ENCODE assay signal across 21 cellular contexts in genomic region chr5:111337133-111337532, GRCh38.
DNase-seq lines count a peak whose midpoint lies in the region; ATAC-seq, FAIRE-seq and TF ChIP-seq lines count a peak whose summit lies in the region.
"Had no signal": no experiment of that assay in that cellular context is flagged by ENCODE, and none has a peak within 500 bp of the region (broad histone marks: within the 10 kb centered on the region; RNA-seq: fewer than 3 reads in every experiment).

No MANE protein-coding gene starts in this region.

- no peak for FAIRE-seq in H54 (lab: Jason Lieb, UNC)
- FAIRE-seq: colon had no signal

- TF ChIP-seq EP300 in stomach (IDR thresholded peaks at IDR 0.05) = no peak

- TF ChIP-seq POLR2A in H54 (IDR thresholded peaks at IDR 0.05; ENCODE audit: low read depth, low read length) (no peak), stomach (IDR thresholded peaks at IDR 0.05) (no peak)

- CTCF ChIA-PET in CD4-positive, alpha-beta T cell (lab: Charles Lee) = no interaction called here

- peaks cover 95% of the 10 kb centered on the region for H3K4me1 Mint-ChIP-seq in CD4-positive, alpha-beta T cell (ENCODE audit: low read depth)
- peaks cover 40% of the 10 kb centered on the region for H3K4me1 Mint-ChIP-seq in activated T-helper 2 cell treated with anti-CD3 and anti-CD28 coated beads, Interferon-gamma antibody, Interleukin-2, Interleukin-4, amounts not matched to agents 10 μg/mL and 5 μg/mL and 100 μg/mL, durations not matched to agents 14 hours and 24 hours and 36 hours (ENCODE audit: low read depth)
- H3K4me1 Mint-ChIP-seq: B cell had no signal

- no peaks in the 10 kb centered on the region for H3K4me1 ChIP-seq in stomach
- H3K4me1 ChIP-seq: ascending aorta, foreskin keratinocyte, HAP-1, left lung, sigmoid colon, tibial artery had no signal

- H3K27ac ChIP-seq in CD4-positive, alpha-beta T cell (ENCODE audit: low read depth, low read length) = no peak overlapping the region
- no peak overlapping the region for H3K27ac ChIP-seq in stomach
- H3K27ac ChIP-seq: ascending aorta, foreskin keratinocyte, left lung, sigmoid colon, SK-N-MC, tibial artery had no signal

- H3K27me3 Mint-ChIP-seq in CD4-positive, alpha-beta T cell = no peaks in the 10 kb centered on the region
- H3K27me3 Mint-ChIP-seq in activated T-helper 2 cell treated with anti-CD3 and anti-CD28 coated beads, Interferon-gamma antibody, Interleukin-2, Interleukin-4, amounts not matched to agents 10 μg/mL and 5 μg/mL and 100 μg/mL, durations not matched to agents 14 hours and 24 hours and 36 hours (ENCODE audit: low read depth) = no peaks in the 10 kb centered on the region

- H3K9me3 Mint-ChIP-seq in CD4-positive, alpha-beta T cell = no peaks in the 10 kb centered on the region
- no peaks in the 10 kb centered on the region for H3K9me3 Mint-ChIP-seq in activated T-helper 2 cell treated with anti-CD3 and anti-CD28 coated beads, Interferon-gamma antibody, Interleukin-2, Interleukin-4, amounts not matched to agents 10 μg/mL and 5 μg/mL and 100 μg/mL, durations not matched to agents 14 hours and 24 hours and 36 hours

- intact Hi-C loops in CD4-positive, alpha-beta T cell (cut with DNase I, micrococcal nuclease) = loop anchor here in 1 of 2 experiments (10.0 kb wide), 1 partner anchor 52 kb away; no protein-coding TSS in a partner anchor
- intact Hi-C loops in activated T-helper 2 cell treated with anti-CD3 and anti-CD28 coated beads, Interferon-gamma antibody, Interleukin-2, Interleukin-4, amounts not matched to agents 10 μg/mL and 5 μg/mL and 100 μg/mL, durations not matched to agents 14 hours and 24 hours and 36 hours (cut with micrococcal nuclease) = loop anchor here (1.0 to 5.0 kb wide), 6 partner anchors 14 to 175 kb away; partner anchors contain the start of gene STARD4
- intact Hi-C loops in stomach (cut with DNase I; ENCODE audit: low total_unique reads) = no loop called here

- H3K27me3 ChIP-seq in CD4-positive, alpha-beta T cell (ENCODE audit: control insufficient read depth, insufficient read depth, low read length) = no peaks in the 10 kb centered on the region
- no peaks in the 10 kb centered on the region for H3K27me3 ChIP-seq in stomach
- H3K27me3 ChIP-seq: ascending aorta, foreskin keratinocyte, left lung, sigmoid colon, tibial artery had no signal

- POLR2A ChIA-PET in CD4-positive, alpha-beta T cell (lab: Charles Lee) = no interaction called here

- DNase-seq in CD4-positive, alpha-beta T cell = no peak
- DNase-seq in DMS53 (lab: John Stamatoyannopoulos, UW) = peak; percentile 83
- DNase-seq in activated T-helper 2 cell treated with anti-CD3 and anti-CD28 coated beads, Interferon-gamma antibody, Interleukin-2, Interleukin-4, amounts not matched to agents 10 μg/mL and 5 μg/mL and 100 μg/mL, durations not matched to agents 14 hours and 24 hours and 36 hours (ENCODE audit: low spot score) = no peak
- no peak for DNase-seq in H54 (ENCODE audit: insufficient read length, low spot score)
- DNase-seq in stomach = no peak
- DNase-seq in NCI-H2227 (lab: John Stamatoyannopoulos, UW; ENCODE audit: unreplicated experiment) = no peak
- DNase-seq: activated CD8-positive, alpha-beta memory T cell treated with anti-CD3 and anti-CD28 coated beads, Interleukin-2, amount 50 U/mL, for 48 hours; DMS79 treated with DMSO at 0.1 percent for 48 hours; left lung; PC-3; sigmoid colon; stimulated activated CD8-positive, alpha-beta memory T cell treated with anti-CD3 and anti-CD28 coated beads, Interleukin-4, amount 100 ng/mL, for 48 hours; tibial artery had no signal

- peak; percentile 57 for ATAC-seq in CD4-positive, alpha-beta T cell (ENCODE audit: poor library complexity)
- ATAC-seq in HG02973 (IDR thresholded peaks at IDR 0.05; ENCODE audit: unreplicated experiment) = peak; percentile 58
- no peak for ATAC-seq in HG03095 (IDR thresholded peaks at IDR 0.05; ENCODE audit: unreplicated experiment)
- ATAC-seq: left lung, PC-3 had no signal

- TF ChIP-seq CTCF in CD4-positive, alpha-beta T cell (IDR thresholded peaks at IDR 0.05) = no peak
- no peak for TF ChIP-seq CTCF in stomach (IDR thresholded peaks at IDR 0.05)

- no peaks in the 10 kb centered on the region for H3K9me3 ChIP-seq in CD4-positive, alpha-beta T cell (ENCODE audit: control insufficient read depth, low read length)
- H3K9me3 ChIP-seq in stomach = no peaks in the 10 kb centered on the region
- H3K9me3 ChIP-seq: ascending aorta, HAP-1, left lung, sigmoid colon, tibial artery had no signal

- peak overlapping the region; percentile 36 for H3K4me3 Mint-ChIP-seq in CD4-positive, alpha-beta T cell
- H3K4me3 Mint-ChIP-seq in activated T-helper 2 cell treated with anti-CD3 and anti-CD28 coated beads, Interferon-gamma antibody, Interleukin-2, Interleukin-4, amounts not matched to agents 10 μg/mL and 5 μg/mL and 100 μg/mL, durations not matched to agents 14 hours and 24 hours and 36 hours (ENCODE audit: low read depth) = peak overlapping the region; percentile 2
- H3K4me3 Mint-ChIP-seq: B cell had no signal

- 51 to 79% (median 57%) methylated on average over 1 of the region's 1 CpG for WGBS in stomach, 5 donors

- no peaks in the 10 kb centered on the region for H3K36me3 ChIP-seq in stomach
- H3K36me3 ChIP-seq: ascending aorta, HAP-1, left lung, sigmoid colon, tibial artery had no signal

- no peak overlapping the region for H3K4me3 ChIP-seq in stomach
- H3K4me3 ChIP-seq: ascending aorta, HAP-1, left lung, sigmoid colon, SK-N-MC, tibial artery had no signal

- peaks cover 7% of the 10 kb centered on the region for H3K36me3 Mint-ChIP-seq in CD4-positive, alpha-beta T cell (ENCODE audit: low read depth)
- H3K36me3 Mint-ChIP-seq in activated T-helper 2 cell treated with anti-CD3 and anti-CD28 coated beads, Interferon-gamma antibody, Interleukin-2, Interleukin-4, amounts not matched to agents 10 μg/mL and 5 μg/mL and 100 μg/mL, durations not matched to agents 14 hours and 24 hours and 36 hours (ENCODE audit: low read depth) = peaks cover 21% of the 10 kb centered on the region

- H3K27ac Mint-ChIP-seq in CD4-positive, alpha-beta T cell = peak overlapping the region; percentile 80
- H3K27ac Mint-ChIP-seq in activated T-helper 2 cell treated with anti-CD3 and anti-CD28 coated beads, Interferon-gamma antibody, Interleukin-2, Interleukin-4, amounts not matched to agents 10 μg/mL and 5 μg/mL and 100 μg/mL, durations not matched to agents 14 hours and 24 hours and 36 hours = peak overlapping the region; percentile 77
- H3K27ac Mint-ChIP-seq: B cell had no signal
